ENCODE assay signal across 2 cellular contexts in genomic region chr4:80125252-80126177, GRCh38.
A peak's percentile ranks its signal among the peaks of the same experiment; 100 is the strongest.
TF ChIP-seq lines count a peak whose summit lies in the region.

No MANE protein-coding gene starts in this region.

TF ChIP-seq in IMR-90, 13 proteins besides CTCF, POLR2A, EP300 and RAD21:
- TF ChIP-seq CEBPB (IDR thresholded peaks at IDR 0.05; ENCODE audit: low read depth, low read length), result no peak
- TF ChIP-seq RFX5 (IDR thresholded peaks at IDR 0.05; ENCODE audit: low read depth, low read length), result no peak
- no peak for TF ChIP-seq CHD1 (IDR thresholded peaks at IDR 0.05; ENCODE audit: low read depth, low read length)
- TF ChIP-seq NFE2L2 (IDR thresholded peaks at IDR 0.05; ENCODE audit: low read depth, low read length), result peak; percentile 23; the same call in 1 of the 2 replicates
- TF ChIP-seq SMC3 (IDR thresholded peaks at IDR 0.05; ENCODE audit: low read depth, low read length), result peak; percentile 50
- TF ChIP-seq MAFK (IDR thresholded peaks at IDR 0.05; ENCODE audit: low read depth, low read length), result no peak
- no peak for TF ChIP-seq USF2 (IDR thresholded peaks at IDR 0.05; ENCODE audit: low read depth, low read length)
- TF ChIP-seq MXI1 (IDR thresholded peaks at IDR 0.05; ENCODE audit: borderline replicate concordance, low read depth, low read length), result no peak
- TF ChIP-seq BHLHE40 (IDR thresholded peaks at IDR 0.05; ENCODE audit: low read depth, low read length), result no peak
- no peak for TF ChIP-seq MAZ (IDR thresholded peaks at IDR 0.05; ENCODE audit: borderline replicate concordance, low read depth, low read length)
- no peak for TF ChIP-seq RCOR1 (IDR thresholded peaks at IDR 0.05; ENCODE audit: insufficient replicate concordance, low read length)
- TF ChIP-seq ELK1 (IDR thresholded peaks at IDR 0.05; ENCODE audit: borderline replicate concordance, low read depth, low read length), result no peak
- no peak for TF ChIP-seq FOS (IDR thresholded peaks at IDR 0.05; ENCODE audit: low read depth, low read length)
TF ChIP-seq in IMR-90: peak in this region for 2.

TF ChIP-seq in endothelial cell of umbilical vein, 7 proteins besides CTCF, POLR2A, EP300 and RAD21:
- TF ChIP-seq JUN (IDR thresholded peaks at IDR 0.05; ENCODE audit: borderline replicate concordance, insufficient read depth, insufficient read length, low read depth) (no peak), MYC (IDR thresholded peaks at IDR 0.05; ENCODE audit: low read depth, low read length) (no peak), EZH2 (IDR thresholded peaks at IDR 0.05; ENCODE audit: borderline replicate concordance, low read depth, low read length, severe bottlenecking) (no peak), GATA2 (IDR thresholded peaks at IDR 0.05; ENCODE audit: insufficient read depth, insufficient read length, low read depth, low read length) (no peak), MAX (IDR thresholded peaks at IDR 0.05; ENCODE audit: insufficient read depth, insufficient read length) (no peak), POLR2AphosphoS5 (IDR thresholded peaks at IDR 0.05; ENCODE audit: insufficient read depth, low read depth, low read length) (no peak), FOS (IDR thresholded peaks at IDR 0.05; ENCODE audit: borderline replicate concordance, insufficient read depth, low read length) (no peak)
